ENCODE assay signal across 26 cellular contexts in the genomic region with DNA sequence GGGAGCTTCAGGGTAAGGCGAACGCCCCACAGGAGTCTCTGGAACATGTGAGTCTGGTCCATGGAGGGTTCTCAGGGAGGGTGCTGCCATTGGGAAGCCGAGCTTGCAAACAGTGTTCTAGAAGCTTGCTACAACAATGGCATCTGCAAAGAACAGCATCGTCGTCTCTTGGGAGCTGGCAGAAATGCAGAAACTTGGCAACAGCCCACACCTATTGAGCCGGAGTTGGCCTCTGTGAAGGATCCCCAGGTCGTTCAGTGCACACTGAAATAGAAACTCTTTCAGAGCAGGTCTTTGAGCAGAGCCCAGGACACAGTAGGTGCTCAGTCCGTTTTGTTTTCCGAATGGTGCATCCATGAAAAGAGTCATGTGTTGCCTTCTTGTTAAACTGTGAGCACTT.
"Had no signal": no experiment of that assay in that cellular context is flagged by ENCODE, and none has a peak within 500 bp of the region (broad histone marks: within the 10 kb centered on the region; RNA-seq: fewer than 3 reads in every experiment).

No MANE protein-coding gene starts in this region.

- H3K4me3 ChIP-seq: coronary artery, dorsolateral prefrontal cortex, gastroesophageal sphincter, hepatocyte, lower lobe of right lung, right lobe of liver, thoracic aorta, uterus had no signal

- H3K27ac Mint-ChIP-seq: activated B cell treated with CpG ODN at 0.5 μM for 24 hours; activated CD4-positive, alpha-beta T cell treated with anti-CD3 and anti-CD28 coated beads for 36 hours; activated CD8-positive, alpha-beta memory T cell treated with anti-CD3 and anti-CD28 coated beads, Interleukin-2, amount 10 ng/mL, durations not matched to agents 7 days and 5 days; activated CD8-positive, alpha-beta T cell treated with anti-CD3 and anti-CD28 coated beads, Interleukin-2, amount 10 ng/mL, durations not matched to agents 7 days and 5 days; activated naive CD4-positive, alpha-beta T cell treated with anti-CD3 and anti-CD28 coated beads, Interleukin-2, amount 50 U/mL, for 24 hours; activated naive CD8-positive, alpha-beta T cell treated with anti-CD3 and anti-CD28 coated beads, Interleukin-2, amount 50 U/mL, for 24 hours; activated T-helper 2 cell treated with anti-CD3 and anti-CD28 coated beads, Interferon-gamma antibody, Interleukin-2, Interleukin-4, amounts not matched to agents 10 μg/mL and 5 μg/mL and 100 μg/mL, durations not matched to agents 14 hours and 24 hours and 36 hours; natural killer cell; T-cell; type B pancreatic cell had no signal

- H3K9me3 ChIP-seq: gastroesophageal sphincter, lower lobe of right lung, neutrophil, right lobe of liver, thoracic aorta, uterus had no signal

- H3K4me1 Mint-ChIP-seq: activated B cell treated with CpG ODN at 0.5 μM for 24 hours; activated CD8-positive, alpha-beta memory T cell treated with anti-CD3 and anti-CD28 coated beads, Interleukin-2, amount 10 ng/mL, durations not matched to agents 7 days and 5 days had no signal

- H3K27me3 ChIP-seq: dorsolateral prefrontal cortex, gastroesophageal sphincter, hepatocyte, right lobe of liver, uterus had no signal

- H3K9me3 Mint-ChIP-seq: activated B cell treated with CpG ODN at 0.5 μM for 24 hours; activated naive CD4-positive, alpha-beta T cell treated with anti-CD3 and anti-CD28 coated beads, Interleukin-2, amount 50 U/mL, for 24 hours; activated naive CD8-positive, alpha-beta T cell treated with anti-CD3 and anti-CD28 coated beads, Interleukin-2, amount 50 U/mL, for 24 hours; activated T-helper 2 cell treated with anti-CD3 and anti-CD28 coated beads, Interferon-gamma antibody, Interleukin-2, Interleukin-4, amounts not matched to agents 10 μg/mL and 5 μg/mL and 100 μg/mL, durations not matched to agents 14 hours and 24 hours and 36 hours; natural killer cell; T-cell; type B pancreatic cell had no signal

- H3K4me1 ChIP-seq: lower lobe of right lung, right lobe of liver, uterus had no signal

- H3K4me3 Mint-ChIP-seq: activated B cell treated with CpG ODN at 0.5 μM for 24 hours; activated CD4-positive, alpha-beta T cell treated with anti-CD3 and anti-CD28 coated beads for 36 hours; activated CD8-positive, alpha-beta memory T cell treated with anti-CD3 and anti-CD28 coated beads, Interleukin-2, amount 10 ng/mL, durations not matched to agents 7 days and 5 days; activated CD8-positive, alpha-beta T cell treated with anti-CD3 and anti-CD28 coated beads, Interleukin-2, amount 10 ng/mL, durations not matched to agents 7 days and 5 days; activated naive CD4-positive, alpha-beta T cell treated with anti-CD3 and anti-CD28 coated beads, Interleukin-2, amount 50 U/mL, for 24 hours; activated naive CD8-positive, alpha-beta T cell treated with anti-CD3 and anti-CD28 coated beads, Interleukin-2, amount 50 U/mL, for 24 hours; natural killer cell; T-cell; type B pancreatic cell had no signal

- ATAC-seq: activated CD4-positive, alpha-beta T cell treated with anti-CD3 and anti-CD28 coated beads for 36 hours; activated CD8-positive, alpha-beta memory T cell treated with anti-CD3 and anti-CD28 coated beads, Interleukin-2, amount 10 ng/mL, durations not matched to agents 7 days and 5 days; activated CD8-positive, alpha-beta T cell treated with anti-CD3 and anti-CD28 coated beads, Interleukin-2, amount 10 ng/mL, durations not matched to agents 7 days and 5 days; activated naive CD8-positive, alpha-beta T cell treated with anti-CD3 and anti-CD28 coated beads, Interleukin-2, amount 50 U/mL, for 24 hours; gastroesophageal sphincter; lower lobe of right lung; natural killer cell; right lobe of liver; stimulated activated naive CD8-positive, alpha-beta T cell treated with anti-CD3 and anti-CD28 coated beads, Interleukin-15, Interleukin-2, amounts not matched to agents 100 U/mL and 50 U/mL, for 24 hours; T-cell had no signal

- DNase-seq: activated B cell treated with CpG ODN at 0.5 μM for 24 hours; activated CD4-positive, alpha-beta T cell treated with anti-CD3 and anti-CD28 coated beads for 36 hours; activated CD8-positive, alpha-beta memory T cell treated with anti-CD3 and anti-CD28 coated beads, Interleukin-2, amount 10 ng/mL, durations not matched to agents 7 days and 5 days; activated CD8-positive, alpha-beta T cell treated with anti-CD3 and anti-CD28 coated beads, Interleukin-2, amount 10 ng/mL, durations not matched to agents 7 days and 5 days; activated naive CD8-positive, alpha-beta T cell treated with anti-CD3 and anti-CD28 coated beads, Interleukin-2, amount 50 U/mL, for 24 hours; activated T-cell treated with anti-CD3 and anti-CD28 coated beads, Interleukin-2, amount 50 U/mL, for 48 hours; cerebellar nuclear complex; effector memory CD4-positive, alpha-beta T cell; erythroblast; lower lobe of right lung; mesenchymal stem cell; natural killer cell; right lobe of liver; stimulated activated CD4-positive, alpha-beta T cell treated with anti-CD3 and anti-CD28 coated beads, Interleukin-2, amount 100 ng/mL, for 48 hours; stimulated activated naive CD8-positive, alpha-beta T cell treated with anti-CD3 and anti-CD28 coated beads, Interleukin-15, Interleukin-2, amounts not matched to agents 100 U/mL and 50 U/mL, for 24 hours; T-cell; uterus had no signal

- H3K36me3 Mint-ChIP-seq: activated CD8-positive, alpha-beta memory T cell treated with anti-CD3 and anti-CD28 coated beads, Interleukin-2, amount 10 ng/mL, durations not matched to agents 7 days and 5 days; activated naive CD4-positive, alpha-beta T cell treated with anti-CD3 and anti-CD28 coated beads, Interleukin-2, amount 50 U/mL, for 24 hours; natural killer cell; T-cell; type B pancreatic cell had no signal

- H3K36me3 ChIP-seq: gastroesophageal sphincter, lower lobe of right lung, neutrophil, right lobe of liver, thoracic aorta, uterus had no signal

- H3K27ac ChIP-seq: coronary artery, gastroesophageal sphincter, hepatocyte, lower lobe of right lung, neutrophil, right lobe of liver, thoracic aorta, uterus had no signal

- H3K27me3 Mint-ChIP-seq: activated B cell treated with CpG ODN at 0.5 μM for 24 hours; activated CD4-positive, alpha-beta T cell treated with anti-CD3 and anti-CD28 coated beads for 36 hours; activated naive CD4-positive, alpha-beta T cell treated with anti-CD3 and anti-CD28 coated beads, Interleukin-2, amount 50 U/mL, for 24 hours; T-cell had no signal
